In the genomic region with DNA sequence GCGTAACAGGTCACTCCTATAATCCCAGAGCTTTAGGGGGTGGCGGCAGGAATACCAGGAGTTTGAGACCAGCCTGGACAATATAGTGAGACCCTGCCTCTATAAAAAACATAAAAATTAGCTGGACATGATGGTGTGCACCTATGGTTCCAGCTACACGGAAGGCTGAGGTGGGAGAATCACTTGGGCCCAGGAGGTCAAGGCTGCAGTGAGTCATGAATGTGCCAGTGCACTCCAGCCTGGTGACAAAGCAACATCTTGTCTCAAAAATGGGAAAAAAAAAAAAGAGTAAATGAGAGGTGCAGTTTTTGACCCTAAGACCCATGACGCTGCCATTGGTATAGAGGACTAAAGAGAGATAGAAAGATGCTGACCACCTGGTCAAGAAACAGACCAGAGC, we compare ENCODE assay signal across 4 cellular contexts.
"Had no signal": no experiment of that assay in that cellular context is flagged by ENCODE, and none has a peak within 500 bp of the region (broad histone marks: within the 10 kb centered on the region; RNA-seq: fewer than 3 reads in every experiment).

No MANE protein-coding gene starts in this region.

- H3K27me3 Mint-ChIP-seq: IgD-negative memory B cell had no signal

- DNase-seq: H9, HCEC 1CT had no signal

- H3K9me3 Mint-ChIP-seq: GM23338, H9, IgD-negative memory B cell had no signal

- H3K4me3 Mint-ChIP-seq: GM23338, H9, IgD-negative memory B cell had no signal

- H3K4me1 Mint-ChIP-seq: GM23338 had no signal

- H3K4me3 ChIP-seq: GM23338 had no signal

- H3K27ac Mint-ChIP-seq: GM23338 had no signal

- ATAC-seq: GM23338 had no signal
